ENCODE assay signal across 7 cellular contexts in genomic region chr10:98231417-98231816, GRCh38. TPM values are rescaled to one million over a fixed set of nuclear protein-coding genes. Genes with fewer than 3 reads are reported as not detected.
"Had no signal": no experiment of that assay in that cellular context is flagged by ENCODE, and none has a peak within 500 bp of the region (broad histone marks: within the 10 kb centered on the region; RNA-seq: fewer than 3 reads in every experiment).

No MANE protein-coding gene starts in this region.

- H3K27ac Mint-ChIP-seq: IgD-negative memory B cell had no signal

- DNase-seq: IMR-90, KBM-7 had no signal

- H3K27me3 Mint-ChIP-seq: IgD-negative memory B cell had no signal

- H3K27ac ChIP-seq: HL-60 had no signal

- ATAC-seq: HepG2 had no signal

- FAIRE-seq: HepG2, HTR-8/SVneo had no signal

- H3K9me3 Mint-ChIP-seq: IgD-negative memory B cell had no signal

- H3K4me3 Mint-ChIP-seq: IgD-negative memory B cell had no signal

RNA-seq across cellular contexts. Expression of gene LOXL4, which starts 36.6 kb away (rescaled TPM):
- total RNA-seq: HT1080 had no signal
